ENCODE assay signal across 31 cellular contexts in genomic region chr4:54073481-54073880, GRCh38. TPM values are rescaled to one million over a fixed set of nuclear protein-coding genes. Genes with fewer than 3 reads are reported as not detected.
DNase-seq lines count a peak whose midpoint lies in the region; ATAC-seq and TF ChIP-seq lines count a peak whose summit lies in the region.
"Had no signal": no experiment of that assay in that cellular context is flagged by ENCODE, and none has a peak within 500 bp of the region (broad histone marks: within the 10 kb centered on the region; RNA-seq: fewer than 3 reads in every experiment).

No MANE protein-coding gene starts in this region.

- no peaks in the 10 kb centered on the region for H3K9me2 ChIP-seq in GM23248 (ENCODE audit: insufficient read depth)
- H3K9me2 ChIP-seq: SK-N-SH had no signal

- 93 to 98% methylated on average over 2 of the region's 2 CpGs for WGBS in GM23248 (ENCODE audit: low coverage in 1 of 2, low lambda C conversion rate in 2 of 2, missing lambda C conversion rate in 2 of 2), 2 experiments
- 91 to 93% methylated on average over 2 of the region's 2 CpGs for WGBS in esophagus squamous epithelium, 2 donors
- 94 to 97% (median 94%) methylated on average over 2 of the region's 2 CpGs for WGBS in ovary, 3 donors

- no peak for TF ChIP-seq EP300 in ovary (IDR thresholded peaks at IDR 0.05)

- ATAC-seq in GM19035 (IDR thresholded peaks at IDR 0.05; ENCODE audit: unreplicated experiment): no peak
- ATAC-seq: CD8-positive, alpha-beta T cell; gastrocnemius medialis; T-helper 17 cell had no signal

- no peak overlapping the region for H2AFZ ChIP-seq in GM23248
- H2AFZ ChIP-seq: neural progenitor cell had no signal

- no peak overlapping the region for H3K9ac ChIP-seq in GM23248
- H3K9ac ChIP-seq: KMS-11, neural progenitor cell, SK-N-SH had no signal

- H3K4me3 ChIP-seq in GM23248 (no peak overlapping the region), NB4 (ENCODE audit: low read depth, low read length) (no peak overlapping the region), esophagus squamous epithelium (no peak overlapping the region), ovary (no peak overlapping the region)
- H3K4me3 ChIP-seq: cardiac muscle cell, gastrocnemius medialis, neural progenitor cell, prostate gland, skin epidermis, upper lobe of left lung had no signal

- no peaks in the 10 kb centered on the region for H3K27me3 Mint-ChIP-seq in osteocyte (ENCODE audit: unreplicated experiment)

- no peak for TF ChIP-seq POLR2A in NB4 (IDR thresholded peaks at IDR 0.05; ENCODE audit: extremely low read depth, insufficient read length)
- TF ChIP-seq POLR2A in esophagus squamous epithelium (IDR thresholded peaks at IDR 0.05): no peak
- TF ChIP-seq POLR2A in ovary (IDR thresholded peaks at IDR 0.05): no peak

- peak overlapping the region; percentile 48 for H3K27ac Mint-ChIP-seq in osteocyte (ENCODE audit: unreplicated experiment)
- H3K27ac Mint-ChIP-seq: activated T-cell treated with anti-CD3 and anti-CD28 coated beads, Interleukin-2, amount 50 U/mL, for 24 hours; CD8-positive, alpha-beta T cell; dendritic cell treated with granulocyte-macrophage colony-stimulating factor and Interleukin-4, amounts not matched to agents 40 ng/mL and 50 ng/mL, for 4 days; neural progenitor cell; T-helper 17 cell had no signal

- no peaks in the 10 kb centered on the region for H4K20me1 ChIP-seq in GM23248 (ENCODE audit: insufficient read depth)

- H3K4me1 ChIP-seq in GM23248 (ENCODE audit: insufficient read depth) (peaks cover 47% of the 10 kb centered on the region), esophagus squamous epithelium (no peaks in the 10 kb centered on the region), ovary (ENCODE audit: insufficient read depth) (no peaks in the 10 kb centered on the region)
- H3K4me1 ChIP-seq: gastrocnemius medialis, neural progenitor cell, prostate gland, upper lobe of left lung had no signal

- H3K27ac ChIP-seq in GM23248 (no peak overlapping the region), esophagus squamous epithelium (no peak overlapping the region), ovary (no peak overlapping the region)
- H3K27ac ChIP-seq: cardiac muscle cell, gastrocnemius medialis, KMS-11, neural progenitor cell, prostate gland, skin epidermis, upper lobe of left lung had no signal

- H3K36me3 ChIP-seq in GM23248 (ENCODE audit: low read depth): no peaks in the 10 kb centered on the region
- no peaks in the 10 kb centered on the region for H3K36me3 ChIP-seq in esophagus squamous epithelium
- no peaks in the 10 kb centered on the region for H3K36me3 ChIP-seq in ovary
- H3K36me3 ChIP-seq: cardiac muscle cell, gastrocnemius medialis, neural progenitor cell, prostate gland, upper lobe of left lung had no signal

- in situ Hi-C loops in GM23248 (cut with MboI): no loop called here

- DNase-seq in GM23248: peak; percentile 59
- peak; percentile 18 for DNase-seq in NB4 (ENCODE audit: low read depth)
- DNase-seq in fibroblast of gingiva (ENCODE audit: low read depth): peak; percentile 54
- no peak for DNase-seq in osteocyte (ENCODE audit: extremely low spot score, unreplicated experiment)
- no peak for DNase-seq in activated naive CD4-positive, alpha-beta T cell treated with anti-CD3 and anti-CD28 coated beads, Interleukin-2, amount 50 U/mL, for 16 hours
- DNase-seq in esophagus squamous epithelium (lab: John Stamatoyannopoulos, UW): no peak
- no peak for DNase-seq in ovary
- DNase-seq: activated CD4-positive, alpha-beta T cell treated with anti-CD3 and anti-CD28 coated beads for 48 hours; activated T-cell treated with anti-CD3 and anti-CD28 coated beads, Interleukin-2, amount 50 U/mL, for 24 hours; amniotic stem cell; CD8-positive, alpha-beta T cell; DMS153; gastrocnemius medialis; GDM1; GOT3; islet precursor cell; NCI-H1092; NCI-H187; NCI-H526; SK-N-SH; T-helper 17 cell; upper lobe of left lung had no signal

- H3K27me3 ChIP-seq in GM23248 (replicated peaks; ENCODE audit: insufficient read depth) (no peaks in the 10 kb centered on the region), esophagus squamous epithelium (no peaks in the 10 kb centered on the region), ovary (no peaks in the 10 kb centered on the region)
- H3K27me3 ChIP-seq: cardiac muscle cell, gastrocnemius medialis, neural progenitor cell, upper lobe of left lung had no signal

- no peaks in the 10 kb centered on the region for H3K79me2 ChIP-seq in GM23248 (ENCODE audit: insufficient read depth)

- intact Hi-C loops in esophagus squamous epithelium (cut with DNase I) (no loop called here), ovary (cut with DNase I) (no loop called here)

- no peak overlapping the region for H3K4me2 ChIP-seq in GM23248 (ENCODE audit: unreplicated experiment)
- H3K4me2 ChIP-seq: KMS-11, neural progenitor cell, SK-N-SH had no signal

- H3K9me3 ChIP-seq in GM23248 (ENCODE audit: low read depth) (no peaks in the 10 kb centered on the region), esophagus squamous epithelium (no peaks in the 10 kb centered on the region), ovary (no peaks in the 10 kb centered on the region)
- H3K9me3 ChIP-seq: gastrocnemius medialis, prostate gland, SK-N-SH, upper lobe of left lung had no signal

- peaks cover 42% of the 10 kb centered on the region for H3K4me1 Mint-ChIP-seq in osteocyte (ENCODE audit: unreplicated experiment)
- H3K4me1 Mint-ChIP-seq: neural progenitor cell, T-helper 17 cell had no signal

- no peaks in the 10 kb centered on the region for H3K9me3 Mint-ChIP-seq in osteocyte (ENCODE audit: unreplicated experiment)
- H3K9me3 Mint-ChIP-seq: activated T-cell treated with anti-CD3 and anti-CD28 coated beads, Interleukin-2, amount 50 U/mL, for 24 hours; CD8-positive, alpha-beta T cell; dendritic cell treated with granulocyte-macrophage colony-stimulating factor and Interleukin-4, amounts not matched to agents 40 ng/mL and 50 ng/mL, for 4 days; neural progenitor cell had no signal

- H3F3A ChIP-seq in GM23248 (ENCODE audit: insufficient read depth): peaks cover 37% of the 10 kb centered on the region; the same call in 1 of the 2 replicates

- TF ChIP-seq CTCF in NB4 (IDR thresholded peaks at IDR 0.05; ENCODE audit: low read depth, low read length) (no peak), osteocyte (IDR thresholded peaks at IDR 0.05) (no peak), esophagus squamous epithelium (IDR thresholded peaks at IDR 0.05) (no peak), ovary (IDR thresholded peaks at IDR 0.05) (no peak)

- H3K36me3 Mint-ChIP-seq in osteocyte (ENCODE audit: unreplicated experiment): no peaks in the 10 kb centered on the region
- H3K36me3 Mint-ChIP-seq: CD8-positive, alpha-beta T cell; neural progenitor cell had no signal

- no peak overlapping the region for H3K4me3 Mint-ChIP-seq in osteocyte (ENCODE audit: unreplicated experiment)
- H3K4me3 Mint-ChIP-seq: activated T-cell treated with anti-CD3 and anti-CD28 coated beads, Interleukin-2, amount 50 U/mL, for 24 hours; CD8-positive, alpha-beta T cell; dendritic cell treated with granulocyte-macrophage colony-stimulating factor and Interleukin-4, amounts not matched to agents 40 ng/mL and 50 ng/mL, for 4 days; neural progenitor cell; T-helper 17 cell had no signal

RNA-seq across cellular contexts. Expression of gene CHIC2, which starts 9.1 kb away (rescaled TPM):
- total RNA-seq in GM23248 (2014; rRNA removed; shearing (Covaris generic)): 111 and 126 TPM in 2 replicates
- polyA plus RNA-seq in GM23248 (2016; fragmentation: Nextera tagmentation; extraction: Ambion mirVana) (137 and 142 TPM in 2 replicates), ovary (10 to 100 TPM; 14.7 to 23.6 TPM)
- total RNA-seq in osteocyte (55.9 and 64.1 TPM in 2 replicates), esophagus squamous epithelium (10 to 100 TPM; 40.4 to 56.0 (median 44.7) TPM), ovary (10 to 100 TPM; 15.9 to 37.6 (median 18.3) TPM)

RNA-seq across cellular contexts. Expression of gene GSX2, which starts 26.5 kb away (rescaled TPM):
- not detected in 2 replicates for total RNA-seq in GM23248 (2014; rRNA removed; shearing (Covaris generic))
- polyA plus RNA-seq in GM23248 (2016; fragmentation: Nextera tagmentation; extraction: Ambion mirVana) (not detected in 2 replicates), ovary (not detected)
- total RNA-seq in osteocyte (0.35 and 0.47 TPM in 2 replicates), esophagus squamous epithelium (not detected), ovary (not detected)
- total RNA-seq: activated CD8-positive, alpha-beta memory T cell treated with anti-CD3 and anti-CD28 coated beads for 36 hours; cardiac muscle cell; CD8-positive, alpha-beta T cell; gastrocnemius medialis; liver; prostate gland; T-helper 17 cell; upper lobe of left lung had no signal
- polyA plus RNA-seq: cardiac muscle cell, liver had no signal

Comparison
In these comparisons a context has a peak if more than half of its experiments do, and no peak if none do; other contexts are left out.
1. DNase-seq: peak in GM23248 (single experiment), NB4 (single experiment) and fibroblast of gingiva (single experiment); none in osteocyte (single experiment), activated naive CD4-positive, alpha-beta T cell treated with anti-CD3 and anti-CD28 coated beads, Interleukin-2, amount 50 U/mL, for 16 hours (single experiment), esophagus squamous epithelium (single experiment) and ovary (0 of 5).